9 cellular contexts compared by ENCODE assay signal in genomic region chr12:42705863-42706262, GRCh38.
A peak's percentile ranks its signal among the peaks of the same experiment; 100 is the strongest.
DNase-seq lines count a peak whose midpoint lies in the region; ATAC-seq and TF ChIP-seq lines count a peak whose summit lies in the region.
"Had no signal": no experiment of that assay in that cellular context is flagged by ENCODE, and none has a peak within 500 bp of the region (broad histone marks: within the 10 kb centered on the region; RNA-seq: fewer than 3 reads in every experiment).

No MANE protein-coding gene starts in this region.

- POLR2A ChIA-PET in AG04449 (lab: Yijun Ruan, JAX), result no interaction called here
- POLR2A ChIA-PET in RWPE1 (lab: Yijun Ruan, JAX; ENCODE audit: low non-redundant PET), result no interaction called here

- H3K27ac ChIP-seq in RWPE1, result peak overlapping the region; percentile 82

- no peak for TF ChIP-seq CTCF in AG04449 (IDR thresholded peaks at IDR 0.05; ENCODE audit: insufficient read depth, low read length, missing control alignments)
- TF ChIP-seq CTCF in RWPE1 (conservative IDR thresholded peaks at IDR 0.05; ENCODE audit: low read depth), result no peak
- no peak for TF ChIP-seq CTCF in fibroblast of mammary gland (conservative IDR thresholded peaks at IDR 0.05; ENCODE audit: control insufficient read depth, insufficient read depth, low read depth, low read length)

- CTCF ChIA-PET in AG04449 (lab: Yijun Ruan, JAX), result interaction anchor here (1.0 to 2.0 kb wide), 2 partner anchors 576 to 577 kb away, joined by 3 to 4 read pairs; no protein-coding TSS in a partner anchor
- CTCF ChIA-PET in RWPE1 (lab: Yijun Ruan, JAX), result no interaction called here

- H3K4me3 ChIP-seq in AG04449 (ENCODE audit: low read depth, low read length) (no peak overlapping the region), fibroblast of mammary gland (ENCODE audit: control insufficient read depth, low read depth, low read length) (no peak overlapping the region)

- peak; percentile 41 for DNase-seq in AG04449 (ENCODE audit: low read depth, low spot score)
- DNase-seq in RWPE1 (ENCODE audit: low spot score), result peak; percentile 34
- peak; percentile 96 for DNase-seq in fibroblast of mammary gland (ENCODE audit: low read depth)
- DNase-seq in myocyte (ENCODE audit: low read depth), result peak; percentile 99
- no peak for DNase-seq in NCI-H526 treated with DMSO at 0.1 percent for 48 hours (lab: John Stamatoyannopoulos, UW)
- no peak for DNase-seq in stimulated activated naive CD4-positive, alpha-beta T cell treated with Interleukin-2 at 50 U/mL for 16 hours (lab: John Stamatoyannopoulos, UW)
- DNase-seq in GM19240 (ENCODE audit: insufficient read length, low spot score), result no peak
- DNase-seq: activated CD8-positive, alpha-beta T cell treated with anti-CD3 and anti-CD28 coated beads for 36 hours had no signal

- no peak for ATAC-seq in GM18511 (IDR thresholded peaks at IDR 0.05; ENCODE audit: unreplicated experiment)
- ATAC-seq: activated CD8-positive, alpha-beta T cell treated with anti-CD3 and anti-CD28 coated beads for 36 hours had no signal

Comparison
In these comparisons a context has a peak if more than half of its experiments do, and no peak if none do; other contexts are left out.
1. DNase-seq: peak in AG04449 (single experiment), RWPE1 (single experiment), fibroblast of mammary gland (single experiment) and myocyte (single experiment); none in NCI-H526 treated with DMSO at 0.1 percent for 48 hours (single experiment), stimulated activated naive CD4-positive, alpha-beta T cell treated with Interleukin-2 at 50 U/mL for 16 hours (single experiment) and GM19240 (single experiment).